16 cellular contexts compared by ENCODE assay signal in genomic region chr2:219828127-219828526, GRCh38.
DNase-seq lines count a peak whose midpoint lies in the region; ATAC-seq and TF ChIP-seq lines count a peak whose summit lies in the region.
"Had no signal": no experiment of that assay in that cellular context is flagged by ENCODE, and none has a peak within 500 bp of the region (broad histone marks: within the 10 kb centered on the region; RNA-seq: fewer than 3 reads in every experiment).

No MANE protein-coding gene starts in this region.

- WGBS in trophoblast cell (ENCODE audit: extremely low coverage, insufficient coverage, insufficient read length), result no CpG with 5 or more reads among the region's 5 CpGs

- H3K9me3 ChIP-seq in HEK293 (ENCODE audit: control insufficient read depth, insufficient read depth, low read depth, low read length), result no peaks in the 10 kb centered on the region
- H3K9me3 ChIP-seq in trophoblast cell (ENCODE audit: insufficient read depth, low read depth, low read length), result peaks cover 3% of the 10 kb centered on the region
- no peaks in the 10 kb centered on the region for H3K9me3 ChIP-seq in BE2C
- H3K9me3 ChIP-seq: BLaER1 treated with 17β-estradiol and CSF1 and Interleukin-3, amounts not matched to agents 10 nM and 100 nM had no signal

- H3K9ac ChIP-seq in trophoblast cell (ENCODE audit: low read length), result peak overlapping the region; percentile 39
- H3K9ac ChIP-seq: BLaER1 treated with 17β-estradiol and CSF1 and Interleukin-3, amounts not matched to agents 10 nM and 100 nM had no signal

- no peaks in the 10 kb centered on the region for H3K79me2 ChIP-seq in trophoblast cell (ENCODE audit: control insufficient read depth, insufficient read depth, low read length, poor library complexity)

- no peak overlapping the region for H3K4me2 ChIP-seq in trophoblast cell (ENCODE audit: low read length)
- H3K4me2 ChIP-seq: BLaER1 treated with 17β-estradiol and CSF1 and Interleukin-3, amounts not matched to agents 10 nM and 100 nM had no signal

- CTCF ChIA-PET in HEK293 (lab: Yijun Ruan, JAX), result interaction anchor here (2.1 kb wide), 1 partner anchor 8 kb away, joined by 13 read pairs; no protein-coding TSS in a partner anchor

- no peak overlapping the region for H2BK12ac ChIP-seq in trophoblast cell (ENCODE audit: low read length)

- H2BK120ac ChIP-seq in trophoblast cell (ENCODE audit: insufficient read depth, low read length, poor library complexity), result no peak overlapping the region

- H3K4ac ChIP-seq in trophoblast cell (ENCODE audit: low read depth, low read length), result no peak overlapping the region

- H4K8ac ChIP-seq in trophoblast cell (ENCODE audit: low read depth, low read length), result no peak overlapping the region

- H3K23ac ChIP-seq in trophoblast cell (ENCODE audit: low read length), result no peak overlapping the region

- no peak for TF ChIP-seq CTCF in HEK293 (tag by site-specific recombination; IDR thresholded peaks at IDR 0.05)
- no peak for TF ChIP-seq CTCF in BE2C (IDR thresholded peaks at IDR 0.05; ENCODE audit: low read depth, low read length)

- H2AFZ ChIP-seq in trophoblast cell (ENCODE audit: insufficient read depth, low read length, poor library complexity), result no peak overlapping the region

- no peaks in the 10 kb centered on the region for H3K79me1 ChIP-seq in trophoblast cell (ENCODE audit: low read length)

- no peak overlapping the region for H3K4me3 ChIP-seq in HEK293 (ENCODE audit: low read depth, low read length)
- H3K4me3 ChIP-seq in trophoblast cell (ENCODE audit: low read depth, low read length), result no peak overlapping the region
- H3K4me3 ChIP-seq in BE2C (ENCODE audit: low read depth, low read length), result no peak overlapping the region
- H3K4me3 ChIP-seq: BLaER1 treated with 17β-estradiol and CSF1 and Interleukin-3, amounts not matched to agents 10 nM and 100 nM; GM12878 had no signal

- no peak overlapping the region for H4K91ac ChIP-seq in trophoblast cell (ENCODE audit: low read depth, low read length)

- H3K18ac ChIP-seq in trophoblast cell (ENCODE audit: low read length), result no peak overlapping the region

- H3K27me3 ChIP-seq in trophoblast cell (ENCODE audit: insufficient read depth, low read length) (no peaks in the 10 kb centered on the region), BE2C (peaks cover 28% of the 10 kb centered on the region)
- H3K27me3 ChIP-seq: BLaER1 treated with 17β-estradiol and CSF1 and Interleukin-3, amounts not matched to agents 10 nM and 100 nM had no signal

- H3K27ac ChIP-seq in HEK293 (ENCODE audit: extremely low read depth, low read depth, low read length) (no peak overlapping the region), trophoblast cell (ENCODE audit: low read depth, low read length) (no peak overlapping the region)
- H3K27ac ChIP-seq: BLaER1 treated with 17β-estradiol and CSF1 and Interleukin-3, amounts not matched to agents 10 nM and 100 nM had no signal

- H4K12ac ChIP-seq in trophoblast cell (ENCODE audit: low read depth, low read length), result no peak overlapping the region

- H3K4me1 ChIP-seq in HEK293 (ENCODE audit: control insufficient read depth, insufficient read depth, low read length) (no peaks in the 10 kb centered on the region), trophoblast cell (ENCODE audit: control insufficient read depth in 1 of 2, insufficient read depth in 2 of 2, low read length in 2 of 2) (no peaks in the 10 kb centered on the region), BE2C (no peaks in the 10 kb centered on the region)

- no peak overlapping the region for H2BK5ac ChIP-seq in trophoblast cell (ENCODE audit: low read depth, low read length, poor library complexity)

- POLR2A ChIA-PET in HEK293 (lab: Yijun Ruan, JAX), result interaction anchor here (0.6 kb wide), 1 partner anchor 391 kb away, joined by 5 read pairs; no protein-coding TSS in a partner anchor

- H3K36me3 ChIP-seq in HEK293 (ENCODE audit: control insufficient read depth in 2 of 2, insufficient read depth in 1 of 2, low read length in 2 of 2) (no peaks in the 10 kb centered on the region), trophoblast cell (ENCODE audit: control insufficient read depth in 1 of 2, insufficient read depth in 2 of 2, low read length in 2 of 2) (no peaks in the 10 kb centered on the region), BE2C (no peaks in the 10 kb centered on the region)
- H3K36me3 ChIP-seq: BLaER1 treated with 17β-estradiol and CSF1 and Interleukin-3, amounts not matched to agents 10 nM and 100 nM had no signal

- intact Hi-C loops in left ventricle myocardium superior (cut with micrococcal nuclease), result no loop called here
- intact Hi-C loops in left cardiac atrium (cut with DNase I), result no loop called here

- DNase-seq in left ventricle myocardium superior (no peak), left cardiac atrium (no peak), trophoblast cell (no peak), SHP77 treated with DMSO at 0.1 percent for 48 hours (lab: John Stamatoyannopoulos, UW) (no peak), BE2C (no peak)
- DNase-seq: CD4-positive, alpha-beta T cell; CD8-positive, alpha-beta memory T cell; DMS 273 treated with DMSO at 0.1 percent for 48 hours; DMS79; EL; GDM1; H7; HCEC 1CT had no signal

- H2AK5ac ChIP-seq in trophoblast cell (ENCODE audit: low read length), result no peak overlapping the region

- ATAC-seq in left ventricle myocardium superior, result peak; percentile 23
- no peak for ATAC-seq in left cardiac atrium
- ATAC-seq: GM12878 had no signal

- H3K14ac ChIP-seq in trophoblast cell (ENCODE audit: low read length), result no peak overlapping the region

TF ChIP-seq in HEK293, 187 proteins besides CTCF, POLR2A, EP300 and RAD21:
- TF ChIP-seq ZNF449 (tag by site-specific recombination; IDR thresholded peaks at IDR 0.05) (peak; percentile 49), ZNF658 (tag by site-specific recombination; IDR thresholded peaks at IDR 0.05) (no peak)
